In the genomic region with DNA sequence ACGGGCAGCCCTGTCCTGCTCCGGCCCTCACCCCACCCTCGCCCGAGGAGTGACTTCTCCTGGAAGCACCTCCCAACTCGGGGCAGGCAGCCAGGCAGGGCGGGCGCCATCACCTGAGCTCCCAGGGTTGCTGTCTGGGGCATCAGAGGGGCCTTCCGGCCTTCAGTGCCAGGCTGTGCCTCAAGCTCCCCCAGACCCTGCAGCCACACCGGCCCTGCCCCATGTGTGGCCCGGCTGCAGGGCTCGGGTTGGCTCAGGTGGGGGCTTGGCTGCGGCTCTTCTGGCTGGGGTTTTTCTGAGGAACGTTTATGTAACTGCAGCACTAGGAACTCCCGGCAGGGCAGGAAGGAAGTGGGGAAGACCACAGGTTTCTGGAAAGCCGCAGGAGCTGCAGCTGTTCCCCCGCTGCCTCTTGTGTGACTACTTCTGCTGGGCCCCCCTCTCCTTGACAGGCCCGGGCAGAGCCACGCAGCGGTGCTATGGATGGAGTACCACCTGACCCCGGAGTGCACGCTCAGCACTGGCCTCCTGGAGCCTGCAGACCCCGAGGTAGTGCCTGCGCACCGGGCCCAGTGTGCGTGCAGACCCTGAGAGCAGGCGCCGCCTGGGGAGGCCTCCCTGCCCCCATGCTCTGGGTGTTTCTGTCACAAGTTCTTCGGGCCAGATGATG, we compare ENCODE assay signal across 8 cellular contexts. TPM values are rescaled to one million over a fixed set of nuclear protein-coding genes. Genes with fewer than 3 reads are reported as not detected.
DNase-seq lines count a peak whose midpoint lies in the region; ATAC-seq lines count a peak whose summit lies in the region.

No MANE protein-coding gene starts in this region.

- no peak overlapping the region for H3K27ac ChIP-seq in Karpas-422 (ENCODE audit: low read length)

- no peaks in the 10 kb centered on the region for H3K9me3 ChIP-seq in Karpas-422 (ENCODE audit: low read length)

- no peaks in the 10 kb centered on the region for H3K4me1 ChIP-seq in Karpas-422 (ENCODE audit: low read length)

- no peaks in the 10 kb centered on the region for H3K27me3 ChIP-seq in Karpas-422 (ENCODE audit: low read length)

- ATAC-seq in GM18511 (IDR thresholded peaks at IDR 0.05; ENCODE audit: unreplicated experiment): peak; percentile 80
- peak; percentile 84 for ATAC-seq in HG02884 (IDR thresholded peaks at IDR 0.05; ENCODE audit: unreplicated experiment)

- peak; percentile 83 for DNase-seq in SKM-1 (lab: John Stamatoyannopoulos, UW; ENCODE audit: unreplicated experiment)
- DNase-seq in activated naive CD4-positive, alpha-beta T cell treated with anti-CD3 and anti-CD28 coated beads, Interleukin-2, amount 50 U/mL, for 16 hours: peak; percentile 52
- DNase-seq in stimulated activated CD4-positive, alpha-beta T cell treated with anti-CD3 and anti-CD28 coated beads, Interleukin-4, amount 100 ng/mL, for 24 hours: peak; percentile 64
- DNase-seq in OCI-M1 (lab: John Stamatoyannopoulos, UW): no peak
- no peak for DNase-seq in NCI-H1105 (lab: John Stamatoyannopoulos, UW)
- no peak for DNase-seq in Karpas-422

- no peaks in the 10 kb centered on the region for H3K79me2 ChIP-seq in Karpas-422 (ENCODE audit: low read length)

- H2AFZ ChIP-seq in Karpas-422 (ENCODE audit: low read length): no peak overlapping the region

- no peak overlapping the region for H3K4me2 ChIP-seq in Karpas-422 (ENCODE audit: low read depth, low read length, poor library complexity, severe bottlenecking)

- H3K4me3 ChIP-seq in Karpas-422 (ENCODE audit: low read length): no peak overlapping the region

- H3K9ac ChIP-seq in Karpas-422 (ENCODE audit: low read length): no peak overlapping the region

- H3K36me3 ChIP-seq in Karpas-422 (ENCODE audit: insufficient read depth, low read length): peaks cover 4% of the 10 kb centered on the region; the same call in 1 of the 2 replicates

- H4K20me1 ChIP-seq in Karpas-422 (ENCODE audit: insufficient read depth, low read depth, low read length): 0 out of 2 replicates have a peak, but pooled peaks cover 3% of the 10 kb centered on the region

- H3K9me2 ChIP-seq in Karpas-422 (replicated peaks; ENCODE audit: insufficient read depth, low read length): no peaks in the 10 kb centered on the region

RNA-seq across cellular contexts. Expression of a gene that starts 45.6 kb away (rescaled TPM):
- total RNA-seq in Karpas-422 (2014; rRNA removed; shearing (Covaris generic); ENCODE audit: low replicate concordance): 43.9 and 44.6 TPM in 2 replicates

RNA-seq across cellular contexts. Expression of a gene that starts 45.6 kb away (rescaled TPM):
- total RNA-seq in Karpas-422 (2014; rRNA removed; shearing (Covaris generic); ENCODE audit: low replicate concordance): 13.3 and 28.0 TPM in 2 replicates

Comparison
In these comparisons a context has a peak if more than half of its experiments do, and no peak if none do; other contexts are left out.
1. DNase-seq: peak in SKM-1 (single experiment), activated naive CD4-positive, alpha-beta T cell treated with anti-CD3 and anti-CD28 coated beads, Interleukin-2, amount 50 U/mL, for 16 hours (single experiment) and stimulated activated CD4-positive, alpha-beta T cell treated with anti-CD3 and anti-CD28 coated beads, Interleukin-4, amount 100 ng/mL, for 24 hours (single experiment); none in OCI-M1 (single experiment), NCI-H1105 (single experiment) and Karpas-422 (single experiment).